Comparison of ENCODE assay signal across 2 cellular contexts in the genomic region with DNA sequence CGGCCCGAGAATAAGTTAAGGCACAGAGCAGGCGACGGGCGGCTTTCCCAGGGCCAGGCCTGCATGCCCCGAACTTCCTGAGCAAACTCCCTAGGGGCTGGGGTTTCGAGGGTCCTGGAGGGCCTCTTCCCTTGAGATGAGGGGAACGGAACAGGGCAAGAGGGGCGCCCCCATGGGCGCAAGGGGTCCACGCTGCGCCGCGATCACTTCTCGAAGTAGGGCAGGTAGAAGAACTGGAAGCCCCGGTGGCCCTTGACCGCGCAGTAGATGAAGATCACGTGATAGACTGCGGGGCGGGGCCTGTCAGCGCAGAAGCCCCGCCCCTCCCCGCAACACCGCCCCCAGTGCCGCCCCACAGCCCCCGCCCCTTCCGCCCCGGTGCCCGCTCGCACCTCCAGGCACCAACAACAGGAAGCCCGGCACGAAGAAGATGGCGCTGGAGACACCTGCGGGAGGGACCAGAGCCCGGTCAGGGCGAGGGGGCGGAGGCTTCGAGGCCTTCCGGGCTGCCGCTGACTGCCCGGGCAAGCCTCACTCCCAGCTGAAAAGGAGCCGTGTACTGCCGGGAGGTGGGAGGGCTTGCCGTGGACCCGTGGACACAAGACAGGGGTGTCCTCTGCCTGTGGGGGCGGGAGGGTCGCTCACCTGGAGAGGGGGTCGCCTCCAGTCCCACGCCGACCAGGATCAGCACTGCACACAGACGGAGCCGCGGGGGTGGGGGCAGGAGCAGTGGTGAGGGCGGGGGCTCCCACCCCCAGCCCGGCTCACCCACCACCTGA.
TF ChIP-seq lines count a peak whose summit lies in the region.

No MANE protein-coding gene starts in this region.

TF ChIP-seq in IMR-90, 13 proteins besides CTCF, POLR2A, EP300 and RAD21:
- no peak for TF ChIP-seq BHLHE40 (IDR thresholded peaks at IDR 0.05; ENCODE audit: low read depth, low read length)
- peak; percentile 10; the same call in 1 of the 2 replicates for TF ChIP-seq MAZ (IDR thresholded peaks at IDR 0.05; ENCODE audit: borderline replicate concordance, low read depth, low read length)
- no peak for TF ChIP-seq NFE2L2 (IDR thresholded peaks at IDR 0.05; ENCODE audit: low read depth, low read length)
- no peak for TF ChIP-seq CEBPB (IDR thresholded peaks at IDR 0.05; ENCODE audit: low read depth, low read length)
- TF ChIP-seq RFX5 (IDR thresholded peaks at IDR 0.05; ENCODE audit: low read depth, low read length) = no peak
- no peak for TF ChIP-seq RCOR1 (IDR thresholded peaks at IDR 0.05; ENCODE audit: insufficient replicate concordance, low read length)
- TF ChIP-seq SMC3 (IDR thresholded peaks at IDR 0.05; ENCODE audit: low read depth, low read length) = no peak
- TF ChIP-seq, protein P1, sequence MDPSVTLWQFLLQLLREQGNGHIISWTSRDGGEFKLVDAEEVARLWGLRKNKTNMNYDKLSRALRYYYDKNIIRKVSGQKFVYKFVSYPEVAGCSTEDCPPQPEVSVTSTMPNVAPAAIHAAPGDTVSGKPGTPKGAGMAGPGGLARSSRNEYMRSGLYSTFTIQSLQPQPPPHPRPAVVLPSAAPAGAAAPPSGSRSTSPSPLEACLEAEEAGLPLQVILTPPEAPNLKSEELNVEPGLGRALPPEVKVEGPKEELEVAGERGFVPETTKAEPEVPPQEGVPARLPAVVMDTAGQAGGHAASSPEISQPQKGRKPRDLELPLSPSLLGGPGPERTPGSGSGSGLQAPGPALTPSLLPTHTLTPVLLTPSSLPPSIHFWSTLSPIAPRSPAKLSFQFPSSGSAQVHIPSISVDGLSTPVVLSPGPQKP (IDR thresholded peaks at IDR 0.05; ENCODE audit: borderline replicate concordance, low read depth, low read length) = no peak
- TF ChIP-seq FOS (IDR thresholded peaks at IDR 0.05; ENCODE audit: low read depth, low read length) = no peak
- TF ChIP-seq MXI1 (IDR thresholded peaks at IDR 0.05; ENCODE audit: borderline replicate concordance, low read depth, low read length) = 0 out of 2 replicates have a peak, but pooled peaks have one; percentile 13
- no peak for TF ChIP-seq CHD1 (IDR thresholded peaks at IDR 0.05; ENCODE audit: low read depth, low read length)
- TF ChIP-seq MAFK (IDR thresholded peaks at IDR 0.05; ENCODE audit: low read depth, low read length) = no peak
- TF ChIP-seq, protein P2, sequence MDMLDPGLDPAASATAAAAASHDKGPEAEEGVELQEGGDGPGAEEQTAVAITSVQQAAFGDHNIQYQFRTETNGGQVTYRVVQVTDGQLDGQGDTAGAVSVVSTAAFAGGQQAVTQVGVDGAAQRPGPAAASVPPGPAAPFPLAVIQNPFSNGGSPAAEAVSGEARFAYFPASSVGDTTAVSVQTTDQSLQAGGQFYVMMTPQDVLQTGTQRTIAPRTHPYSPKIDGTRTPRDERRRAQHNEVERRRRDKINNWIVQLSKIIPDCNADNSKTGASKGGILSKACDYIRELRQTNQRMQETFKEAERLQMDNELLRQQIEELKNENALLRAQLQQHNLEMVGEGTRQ (IDR thresholded peaks at IDR 0.05; ENCODE audit: low read depth, low read length) = peak; percentile 81

TF ChIP-seq in neural cell, 6 proteins besides CTCF, POLR2A, EP300 and RAD21:
- TF ChIP-seq TAF1 (IDR thresholded peaks at IDR 0.05; ENCODE audit: low read depth) = peak; percentile 40
- TF ChIP-seq POLR2AphosphoS5 (IDR thresholded peaks at IDR 0.05) = peak; percentile 69
- TF ChIP-seq, protein P3, sequence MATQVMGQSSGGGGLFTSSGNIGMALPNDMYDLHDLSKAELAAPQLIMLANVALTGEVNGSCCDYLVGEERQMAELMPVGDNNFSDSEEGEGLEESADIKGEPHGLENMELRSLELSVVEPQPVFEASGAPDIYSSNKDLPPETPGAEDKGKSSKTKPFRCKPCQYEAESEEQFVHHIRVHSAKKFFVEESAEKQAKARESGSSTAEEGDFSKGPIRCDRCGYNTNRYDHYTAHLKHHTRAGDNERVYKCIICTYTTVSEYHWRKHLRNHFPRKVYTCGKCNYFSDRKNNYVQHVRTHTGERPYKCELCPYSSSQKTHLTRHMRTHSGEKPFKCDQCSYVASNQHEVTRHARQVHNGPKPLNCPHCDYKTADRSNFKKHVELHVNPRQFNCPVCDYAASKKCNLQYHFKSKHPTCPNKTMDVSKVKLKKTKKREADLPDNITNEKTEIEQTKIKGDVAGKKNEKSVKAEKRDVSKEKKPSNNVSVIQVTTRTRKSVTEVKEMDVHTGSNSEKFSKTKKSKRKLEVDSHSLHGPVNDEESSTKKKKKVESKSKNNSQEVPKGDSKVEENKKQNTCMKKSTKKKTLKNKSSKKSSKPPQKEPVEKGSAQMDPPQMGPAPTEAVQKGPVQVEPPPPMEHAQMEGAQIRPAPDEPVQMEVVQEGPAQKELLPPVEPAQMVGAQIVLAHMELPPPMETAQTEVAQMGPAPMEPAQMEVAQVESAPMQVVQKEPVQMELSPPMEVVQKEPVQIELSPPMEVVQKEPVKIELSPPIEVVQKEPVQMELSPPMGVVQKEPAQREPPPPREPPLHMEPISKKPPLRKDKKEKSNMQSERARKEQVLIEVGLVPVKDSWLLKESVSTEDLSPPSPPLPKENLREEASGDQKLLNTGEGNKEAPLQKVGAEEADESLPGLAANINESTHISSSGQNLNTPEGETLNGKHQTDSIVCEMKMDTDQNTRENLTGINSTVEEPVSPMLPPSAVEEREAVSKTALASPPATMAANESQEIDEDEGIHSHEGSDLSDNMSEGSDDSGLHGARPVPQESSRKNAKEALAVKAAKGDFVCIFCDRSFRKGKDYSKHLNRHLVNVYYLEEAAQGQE (IDR thresholded peaks at IDR 0.05; ENCODE audit: borderline replicate concordance) = no peak
